Comparison of ENCODE assay signal across 8 cellular contexts in genomic region chr5:172283020-172283861, GRCh38. TPM values are rescaled to one million over a fixed set of nuclear protein-coding genes. Genes with fewer than 3 reads are reported as not detected.
A peak's percentile ranks its signal among the peaks of the same experiment; 100 is the strongest.
DNase-seq lines count a peak whose midpoint lies in the region; ATAC-seq and TF ChIP-seq lines count a peak whose summit lies in the region.

Gene UBTD2 (minus strand): TSS chr5:172283764. CDS start chr5:172283665, 99 bp downstream.

- H3K9me3 Mint-ChIP-seq in CD8-positive, alpha-beta memory T cell: no peaks in the 10 kb centered on the region
- H3K9me3 Mint-ChIP-seq in activated T-helper 2 cell treated with anti-CD3 and anti-CD28 coated beads, Interferon-gamma antibody, Interleukin-2, Interleukin-4, amounts not matched to agents 10 μg/mL and 5 μg/mL and 100 μg/mL, durations not matched to agents 14 hours and 24 hours and 36 hours: no peaks in the 10 kb centered on the region
- H3K9me3 Mint-ChIP-seq in natural killer cell: no peaks in the 10 kb centered on the region

- H3K36me3 Mint-ChIP-seq in CD8-positive, alpha-beta memory T cell: peaks cover 0 to 4% (median 0%) of the 10 kb centered on the region in 3 donors
- peaks cover 5% of the 10 kb centered on the region for H3K36me3 Mint-ChIP-seq in activated T-helper 2 cell treated with anti-CD3 and anti-CD28 coated beads, Interferon-gamma antibody, Interleukin-2, Interleukin-4, amounts not matched to agents 10 μg/mL and 5 μg/mL and 100 μg/mL, durations not matched to agents 14 hours and 24 hours and 36 hours (ENCODE audit: low read depth)
- no peaks in the 10 kb centered on the region for H3K36me3 Mint-ChIP-seq in natural killer cell

- CTCF ChIA-PET in CD8-positive, alpha-beta memory T cell (lab: Charles Lee): interaction anchor here (0.7 to 2.8 kb wide), 10 partner anchors 9 to 865 kb away, joined by 3 to 15 read pairs (median 5); partner anchors contain the start of genes FBXW11 and STK10
- CTCF ChIA-PET in PC-3 (lab: Charles Lee): interaction anchor here (0.6 to 1.9 kb wide), 3 partner anchors 10 to 121 kb away, joined by 3 to 7 read pairs (median 3); no protein-coding TSS in a partner anchor

- H3K4me2 ChIP-seq in PC-3 (ENCODE audit: low read length): peak within 1 kb of the TSS; percentile 94

- H2AFZ ChIP-seq in PC-3 (ENCODE audit: low read length): peak within 1 kb of the TSS; percentile 89

- peak within 1 kb of the TSS; percentile 87 to 95 (median 89) for H3K4me3 Mint-ChIP-seq in CD8-positive, alpha-beta memory T cell
- peak within 1 kb of the TSS; percentile 89 for H3K4me3 Mint-ChIP-seq in activated T-helper 2 cell treated with anti-CD3 and anti-CD28 coated beads, Interferon-gamma antibody, Interleukin-2, Interleukin-4, amounts not matched to agents 10 μg/mL and 5 μg/mL and 100 μg/mL, durations not matched to agents 14 hours and 24 hours and 36 hours (ENCODE audit: low read depth)
- H3K4me3 Mint-ChIP-seq in natural killer cell: peak within 1 kb of the TSS; percentile 93

- peak within 1 kb of the TSS; percentile 81 for H3K9ac ChIP-seq in PC-3 (ENCODE audit: low read length)

- intact Hi-C loops in PC-3 (cut with micrococcal nuclease): loop anchor here (2.0 to 10.0 kb wide), 4 partner anchors 46 to 172 kb away; partner anchors contain the start of genes SH3PXD2B and STK10
- intact Hi-C loops in activated T-helper 2 cell treated with anti-CD3 and anti-CD28 coated beads, Interferon-gamma antibody, Interleukin-2, Interleukin-4, amounts not matched to agents 10 μg/mL and 5 μg/mL and 100 μg/mL, durations not matched to agents 14 hours and 24 hours and 36 hours (cut with micrococcal nuclease): loop anchor here (5.0 kb wide), 1 partner anchor 896 kb away; the partner anchor contains the start of gene NPM1
- intact Hi-C loops in natural killer cell (cut with micrococcal nuclease): loop anchor here (5.0 to 10.0 kb wide), 3 partner anchors 98 to 216 kb away; partner anchors contain the start of gene STK10

- no peaks in the 10 kb centered on the region for H3K27me3 Mint-ChIP-seq in CD8-positive, alpha-beta memory T cell
- H3K27me3 Mint-ChIP-seq in activated T-helper 2 cell treated with anti-CD3 and anti-CD28 coated beads, Interferon-gamma antibody, Interleukin-2, Interleukin-4, amounts not matched to agents 10 μg/mL and 5 μg/mL and 100 μg/mL, durations not matched to agents 14 hours and 24 hours and 36 hours (ENCODE audit: low read depth): peaks cover 25% of the 10 kb centered on the region
- no peaks in the 10 kb centered on the region for H3K27me3 Mint-ChIP-seq in natural killer cell (ENCODE audit: low read depth in 2 of 2)

- H3K4me1 Mint-ChIP-seq in CD8-positive, alpha-beta memory T cell: peaks cover 20 to 34% (median 25%) of the 10 kb centered on the region in 3 donors
- H3K4me1 Mint-ChIP-seq in activated T-helper 2 cell treated with anti-CD3 and anti-CD28 coated beads, Interferon-gamma antibody, Interleukin-2, Interleukin-4, amounts not matched to agents 10 μg/mL and 5 μg/mL and 100 μg/mL, durations not matched to agents 14 hours and 24 hours and 36 hours (ENCODE audit: low read depth): peaks cover 24% of the 10 kb centered on the region
- H3K4me1 Mint-ChIP-seq in natural killer cell: peaks cover 17 to 18% of the 10 kb centered on the region in 2 donors

- POLR2A ChIA-PET in CD8-positive, alpha-beta memory T cell (lab: Charles Lee): interaction anchor here (0.6 to 1.0 kb wide), 3 partner anchors 94 to 232 kb away, joined by 3 to 4 read pairs (median 3); no protein-coding TSS in a partner anchor
- POLR2A ChIA-PET in PC-3 (lab: Charles Lee; ENCODE audit: unreplicated experiment): interaction anchor here (1.3 kb wide), 1 partner anchor 96 kb away, joined by 5 read pairs; no protein-coding TSS in a partner anchor

- ATAC-seq in GM19455 (IDR thresholded peaks at IDR 0.05; ENCODE audit: unreplicated experiment): peak; percentile 88
- ATAC-seq in HG03571 (IDR thresholded peaks at IDR 0.05; ENCODE audit: unreplicated experiment): peak; percentile 85
- peak; percentile 75 for ATAC-seq in PC-3
- peak; percentile 86 to 93 (median 88) for ATAC-seq in natural killer cell

- H3K27ac ChIP-seq in CD8-positive, alpha-beta memory T cell (ENCODE audit: low read depth, low read length): no peak within 1 kb of the TSS
- H3K27ac ChIP-seq in PC-3 (ENCODE audit: low read length): peak within 1 kb of the TSS; percentile 43

- H3K4me1 ChIP-seq in CD8-positive, alpha-beta memory T cell (ENCODE audit: insufficient read depth, low read length): peaks cover 16% of the 10 kb centered on the region
- peaks cover 21% of the 10 kb centered on the region for H3K4me1 ChIP-seq in PC-3 (ENCODE audit: insufficient read depth, low read length)

- H4K20me1 ChIP-seq in PC-3 (ENCODE audit: low read length): peaks cover 20% of the 10 kb centered on the region; the same call in 1 of the 2 replicates

- BruUV-seq in PC-3 (replicated peaks; lab: Mats Ljungman, UMichigan): no TSS peak

- H3K4me3 ChIP-seq in CD8-positive, alpha-beta memory T cell (ENCODE audit: low read length): peak within 1 kb of the TSS; percentile 67
- H3K4me3 ChIP-seq in PC-3 (ENCODE audit: low read length): peak within 1 kb of the TSS; percentile 97

- no peaks in the 10 kb centered on the region for H3K9me3 ChIP-seq in CD8-positive, alpha-beta memory T cell (ENCODE audit: low read length)
- no peaks in the 10 kb centered on the region for H3K9me3 ChIP-seq in PC-3 (ENCODE audit: low read length)

- peaks cover 52% of the 10 kb centered on the region for H3K79me2 ChIP-seq in PC-3 (ENCODE audit: low read length)

- H3K27me3 ChIP-seq in CD8-positive, alpha-beta memory T cell (ENCODE audit: insufficient read depth, low read length, poor library complexity, severe bottlenecking): no peaks in the 10 kb centered on the region
- no peaks in the 10 kb centered on the region for H3K27me3 ChIP-seq in PC-3 (ENCODE audit: low read length)

- TF ChIP-seq CTCF in PC-3 (conservative IDR thresholded peaks at IDR 0.05; ENCODE audit: low read depth, low read length): peak; percentile 49; the same call in 1 of the 2 replicates
- peak; percentile 49 for TF ChIP-seq CTCF in natural killer cell (IDR thresholded peaks at IDR 0.05)

- DNase-seq in CD8-positive, alpha-beta memory T cell: peak; percentile 59 to 78 (median 74)
- DNase-seq in PC-3 (peak; percentile 74), fibroblast of peridontal ligament (ENCODE audit: extremely low read depth) (peak; percentile 62), natural killer cell (peak; percentile 72)
- peak; percentile 79 for DNase-seq in activated T-helper 2 cell treated with anti-CD3 and anti-CD28 coated beads, Interferon-gamma antibody, Interleukin-2, Interleukin-4, amounts not matched to agents 10 μg/mL and 5 μg/mL and 100 μg/mL, durations not matched to agents 14 hours and 24 hours and 36 hours (ENCODE audit: low spot score)
- peak; percentile 72 for DNase-seq in stimulated activated naive CD4-positive, alpha-beta T cell treated with Interleukin-2 at 50 U/mL for 16 hours (lab: John Stamatoyannopoulos, UW)

- no peaks in the 10 kb centered on the region for H3K36me3 ChIP-seq in CD8-positive, alpha-beta memory T cell (ENCODE audit: insufficient read depth, low read length)
- H3K36me3 ChIP-seq in PC-3 (ENCODE audit: low read depth, low read length): no peaks in the 10 kb centered on the region

- H3F3A ChIP-seq in PC-3 (ENCODE audit: low read length, unreplicated experiment): peaks cover 6% of the 10 kb centered on the region

- peak within 1 kb of the TSS; percentile 21 to 93 (median 76) for H3K27ac Mint-ChIP-seq in CD8-positive, alpha-beta memory T cell
- peak within 1 kb of the TSS; percentile 75 for H3K27ac Mint-ChIP-seq in activated T-helper 2 cell treated with anti-CD3 and anti-CD28 coated beads, Interferon-gamma antibody, Interleukin-2, Interleukin-4, amounts not matched to agents 10 μg/mL and 5 μg/mL and 100 μg/mL, durations not matched to agents 14 hours and 24 hours and 36 hours
- H3K27ac Mint-ChIP-seq in natural killer cell: peak within 1 kb of the TSS; percentile 64 to 76

- no peaks in the 10 kb centered on the region for H3K9me2 ChIP-seq in PC-3 (replicated peaks; ENCODE audit: low read length)

RNA-seq across cellular contexts. Expression of gene UBTD2, which starts in this region (rescaled TPM):
- 1 to 10 TPM; 7.4 to 7.5 TPM for total RNA-seq in CD8-positive, alpha-beta memory T cell
- polyA plus RNA-seq in CD8-positive, alpha-beta memory T cell: 3.0 TPM
- total RNA-seq in PC-3 (2014; rRNA removed): 22.6 and 23.8 TPM in 2 replicates
- 6.6 TPM in 2 replicates for total RNA-seq in activated T-helper 2 cell treated with anti-CD3 and anti-CD28 coated beads, Interferon-gamma antibody, Interleukin-2, Interleukin-4, amounts not matched to agents 10 μg/mL and 5 μg/mL and 100 μg/mL, durations not matched to agents 14 hours and 24 hours and 36 hours
- 1 to 10 TPM; 1.7 to 3.3 (median 2.6) TPM for total RNA-seq in natural killer cell
